8 cellular contexts compared by ENCODE assay signal in the genomic region with DNA sequence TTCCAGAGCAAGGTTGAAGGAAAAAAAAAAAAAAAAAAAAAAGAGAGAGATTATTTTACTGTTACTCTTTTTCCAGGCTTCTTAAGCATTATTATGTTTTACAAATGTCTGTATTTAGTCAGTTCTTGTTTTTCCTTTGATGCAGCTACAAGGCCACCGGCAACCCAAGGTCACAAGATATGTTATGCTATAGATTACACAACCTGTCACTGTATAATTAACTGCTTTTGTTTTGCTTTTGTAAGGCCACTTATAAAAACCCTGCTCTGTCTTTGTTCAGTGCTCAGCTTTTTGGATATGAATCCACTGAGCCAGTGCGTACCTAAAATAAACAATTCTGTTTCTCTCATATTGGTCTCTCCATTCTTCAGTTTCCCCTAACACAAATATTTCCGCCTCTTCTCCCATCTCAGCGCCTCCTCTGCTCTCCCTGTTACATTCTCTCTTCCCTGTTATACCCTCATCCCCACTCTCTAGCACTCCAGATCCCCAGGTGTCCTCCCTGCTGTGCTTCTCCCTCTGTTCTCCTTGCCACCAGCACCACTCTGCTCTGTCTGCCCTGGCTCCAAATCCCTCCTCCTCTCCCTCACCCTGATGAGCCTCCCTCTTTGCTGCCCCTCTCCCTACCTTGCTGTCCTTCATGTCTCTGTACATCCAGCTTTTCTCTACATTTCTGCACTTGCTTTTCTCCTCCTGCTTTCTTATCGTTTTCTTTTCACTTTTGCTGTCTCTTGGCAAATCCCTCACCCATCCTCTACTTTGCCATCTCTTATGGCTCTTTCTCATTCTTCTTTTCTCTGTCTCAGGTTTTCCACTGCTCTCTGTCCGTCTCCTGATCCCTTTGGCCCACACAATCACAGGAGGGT. TPM values are rescaled to one million over a fixed set of nuclear protein-coding genes. Genes with fewer than 3 reads are reported as not detected.
A peak's percentile ranks its signal among the peaks of the same experiment; 100 is the strongest.
DNase-seq lines count a peak whose midpoint lies in the region; ATAC-seq, FAIRE-seq and TF ChIP-seq lines count a peak whose summit lies in the region.
"Not testable (repeated sequence)": the region's sequence is repeated elsewhere in the genome, so short reads cannot be mapped to it uniquely, and the experiment has no call there.

No MANE protein-coding gene starts in this region.

- dilution Hi-C loops in endothelial cell of umbilical vein (cut with MboI; ENCODE audit: extremely low pct_ligation_motif_present, low sequenced_read_pairs), result not testable (repeated sequence)

- CTCF ChIA-PET in SK-N-SH (lab: Yijun Ruan, JAX); endothelial cell of umbilical vein (lab: Charles Lee); HepG2 (lab: Yijun Ruan, JAX; ENCODE audit: low intra/inter-chr PET ratio, low total read pairs): not testable (repeated sequence)

- H3K9me3 Mint-ChIP-seq in type B pancreatic cell, result not testable (repeated sequence)

- not testable (repeated sequence) for H3K9me3 ChIP-seq in DOHH2 (ENCODE audit: control insufficient read depth, insufficient read depth, low read length); SK-N-SH; adrenal gland (replicated peaks in 1 of 3); endothelial cell of umbilical vein (replicated peaks; ENCODE audit: control insufficient read depth, insufficient read depth, low read length)
- peaks cover 15% of the 10 kb centered on the region; the same call in 1 of the 2 replicates for H3K9me3 ChIP-seq in HepG2 (ENCODE audit: low read length)

- H3K79me2 ChIP-seq in DOHH2 (ENCODE audit: control insufficient read depth, low read length) (peaks cover 56% of the 10 kb centered on the region), SK-N-SH (ENCODE audit: insufficient read depth) (peaks cover 46% of the 10 kb centered on the region; the same call in 1 of the 2 replicates), endothelial cell of umbilical vein (ENCODE audit: control insufficient read depth, insufficient read depth, low read length) (peaks cover 50% of the 10 kb centered on the region), HepG2 (ENCODE audit: insufficient read depth, low read length) (peaks cover 10% of the 10 kb centered on the region)

- peak overlapping the region; percentile 98 for H3K4me3 Mint-ChIP-seq in type B pancreatic cell

- H3K9me1 ChIP-seq in endothelial cell of umbilical vein (replicated peaks; ENCODE audit: control insufficient read depth, extremely low read depth, insufficient read depth, low read length), result not testable (repeated sequence)

- peaks cover 27% of the 10 kb centered on the region for H3K36me3 ChIP-seq in DOHH2 (ENCODE audit: control insufficient read depth, low read length)
- H3K36me3 ChIP-seq in SK-N-SH (replicated peaks in 1 of 2; ENCODE audit: control insufficient read depth in 1 of 2, insufficient read depth in 2 of 2, low read length in 1 of 2); adrenal gland (replicated peaks in 1 of 2); endothelial cell of umbilical vein (ENCODE audit: control insufficient read depth in 2 of 2, extremely low read depth in 1 of 2, insufficient read depth in 2 of 2, low read length in 2 of 2); HepG2 (replicated peaks in 1 of 2; ENCODE audit: control insufficient read depth in 1 of 2, insufficient read depth in 2 of 2, low read length in 2 of 2): not testable (repeated sequence)

- H3K27ac Mint-ChIP-seq in type B pancreatic cell, result peak overlapping the region; percentile 97

- 47% methylated on average over 6 of the region's 6 CpGs for WGBS in SK-N-SH (ENCODE audit: low lambda C conversion rate)
- WGBS in adrenal gland, 4 donors, result 12 to 21% (median 15%) methylated on average over 6 of the region's 6 CpGs
- 24% methylated on average over 6 of the region's 6 CpGs for WGBS in HepG2 (ENCODE audit: low lambda C conversion rate)

- H3K4me1 ChIP-seq in DOHH2 (ENCODE audit: control insufficient read depth, low read length), result peaks cover 26% of the 10 kb centered on the region
- not testable (repeated sequence) for H3K4me1 ChIP-seq in SK-N-SH (ENCODE audit: control insufficient read depth in 1 of 2, insufficient read depth in 2 of 2, low read depth in 1 of 2, low read length in 1 of 2); endothelial cell of umbilical vein (ENCODE audit: control insufficient read depth, extremely low read depth, insufficient read depth, low read length)
- peaks cover 4 to 15% of the 10 kb centered on the region in 2 donors for H3K4me1 ChIP-seq in adrenal gland (replicated peaks in 1 of 2)
- H3K4me1 ChIP-seq in HepG2 (ENCODE audit: insufficient read depth, low read length), result peaks cover 20% of the 10 kb centered on the region

- H3K4me1 Mint-ChIP-seq in type B pancreatic cell (ENCODE audit: unreplicated experiment), result peaks cover 37% of the 10 kb centered on the region

- H2AFZ ChIP-seq in SK-N-SH (ENCODE audit: low read depth), result peak overlapping the region; percentile 93
- H2AFZ ChIP-seq in endothelial cell of umbilical vein (ENCODE audit: low read depth, low read length), result peak overlapping the region; percentile 100
- not testable (repeated sequence) for H2AFZ ChIP-seq in HepG2 (ENCODE audit: low read length)

- DNase-seq in MV-4-11 (lab: John Stamatoyannopoulos, UW) (peak; percentile 57), endothelial cell of umbilical vein (ENCODE audit: low read depth, low spot score) (peak; percentile 44), HepG2 (ENCODE audit: low spot score) (peak; percentile 67), pons (ENCODE audit: low spot score) (peak; percentile 14)
- not testable (repeated sequence) for DNase-seq in SK-N-SH; adrenal gland; type B pancreatic cell (ENCODE audit: extremely low spot score, unreplicated experiment)

- not testable (repeated sequence) for H3K9me2 ChIP-seq in DOHH2 (replicated peaks; ENCODE audit: control insufficient read depth, low read length); SK-N-SH

- TF ChIP-seq CTCF in DOHH2 (IDR thresholded peaks at IDR 0.05; ENCODE audit: low read depth, low read length, poor library complexity, severe bottlenecking); SK-N-SH (IDR thresholded peaks at IDR 0.05); adrenal gland (IDR thresholded peaks at IDR 0.05); endothelial cell of umbilical vein (IDR thresholded peaks at IDR 0.05; ENCODE audit: extremely low read depth in 1 of 2, insufficient read depth in 1 of 2, low read depth in 1 of 2, low read length in 2 of 2); HepG2 (CRISPR knock-in tag; IDR thresholded peaks at IDR 0.05); type B pancreatic cell (conservative IDR thresholded peaks at IDR 0.05): not testable (repeated sequence)

- FAIRE-seq in endothelial cell of umbilical vein (lab: Jason Lieb, UNC), result peak; percentile 59
- FAIRE-seq in HepG2 (lab: Jason Lieb, UNC), result not testable (repeated sequence)

- TF ChIP-seq POLR2A in adrenal gland (IDR thresholded peaks at IDR 0.05); endothelial cell of umbilical vein (IDR thresholded peaks at IDR 0.05; ENCODE audit: low read depth, low read length); HepG2 (IDR thresholded peaks at IDR 0.05; ENCODE audit: insufficient read depth in 1 of 2, low read depth in 2 of 2, low read length in 2 of 2): not testable (repeated sequence)

- TF ChIP-seq EP300 in SK-N-SH (IDR thresholded peaks at IDR 0.05; ENCODE audit: borderline replicate concordance in 1 of 2, low read depth in 1 of 2, low read length in 1 of 2); HepG2 (CRISPR knock-in tag; IDR thresholded peaks at IDR 0.05; ENCODE audit: borderline replicate concordance): not testable (repeated sequence)
- TF ChIP-seq EP300 in HepG2 (IDR thresholded peaks at IDR 0.05; ENCODE audit: low read depth in 2 of 2, low read length in 2 of 2), result peak in 1 of 2 experiments; percentile 29; a peak in 1 of 4 replicates

- H3K4me2 ChIP-seq in DOHH2 (ENCODE audit: low read length), result peak overlapping the region; percentile 96
- H3K4me2 ChIP-seq in SK-N-SH, result peak overlapping the region; percentile 93
- H3K4me2 ChIP-seq in endothelial cell of umbilical vein (ENCODE audit: insufficient read depth, low read length), result peak overlapping the region; percentile 91
- peak overlapping the region; percentile 65 for H3K4me2 ChIP-seq in HepG2 (ENCODE audit: low read depth, low read length)

- H3K27ac ChIP-seq in DOHH2 (ENCODE audit: low read depth, low read length) (peak overlapping the region; percentile 64), SK-N-SH (ENCODE audit: low read depth in 2 of 2, low read length in 1 of 2) (peak overlapping the region in 1 of 2 experiments; percentile 73; a peak in 2 of 4 replicates), adrenal gland (peak overlapping the region; percentile 54 to 94 (median 86)), endothelial cell of umbilical vein (ENCODE audit: insufficient read depth, low read depth, low read length) (peak overlapping the region; percentile 88), HepG2 (ENCODE audit: extremely low read length, insufficient read depth, low read length) (peak overlapping the region; percentile 58)

- not testable (repeated sequence) for H3K27me3 Mint-ChIP-seq in type B pancreatic cell

- not testable (repeated sequence) for H3F3A ChIP-seq in DOHH2 (ENCODE audit: control insufficient read depth, insufficient read depth); SK-N-SH (replicated peaks; ENCODE audit: insufficient read depth)

- peak; percentile 54 for ATAC-seq in HepG2

- H3K36me3 Mint-ChIP-seq in type B pancreatic cell, result peaks cover 22% of the 10 kb centered on the region

- intact Hi-C loops in adrenal gland (cut with DNase I); endothelial cell of umbilical vein (cut with micrococcal nuclease); HepG2 (cut with micrococcal nuclease; ENCODE audit: unreplicated experiment): not testable (repeated sequence)

- H3K4me3 ChIP-seq in DOHH2 (ENCODE audit: low read length) (peak overlapping the region; percentile 93), SK-N-SH (ENCODE audit: low read depth in 2 of 2, low read length in 1 of 2) (peak overlapping the region; percentile 70 to 82), adrenal gland (peak overlapping the region; percentile 27 to 76 (median 37)), endothelial cell of umbilical vein (replicated peaks in 1 of 3; ENCODE audit: insufficient read depth in 1 of 3, low read depth in 1 of 3, low read length in 3 of 3) (peak overlapping the region; percentile 88 to 97 (median 93)), HepG2 (replicated peaks in 1 of 3; ENCODE audit: insufficient read depth in 1 of 3, low read depth in 2 of 3, low read length in 3 of 3) (peak overlapping the region; percentile 57 to 77 (median 74); a peak in 5 of 6 replicates)

- BruUV-seq in endothelial cell of umbilical vein (replicated peaks; lab: Mats Ljungman, UMichigan), result not testable (repeated sequence)
- BruUV-seq in HepG2 (replicated peaks; lab: Mats Ljungman, UMichigan), result TSS peak; percentile 56

- TF ChIP-seq RAD21 in SK-N-SH (IDR thresholded peaks at IDR 0.05; ENCODE audit: low read length); HepG2 (CRISPR knock-in tag; IDR thresholded peaks at IDR 0.05): not testable (repeated sequence)

- H4K20me1 ChIP-seq in DOHH2 (ENCODE audit: control insufficient read depth, insufficient read depth, low read depth, low read length); SK-N-SH (ENCODE audit: insufficient read depth); endothelial cell of umbilical vein (replicated peaks; ENCODE audit: control insufficient read depth, extremely low read depth, insufficient read depth, low read length); HepG2 (ENCODE audit: insufficient read depth, low read length): not testable (repeated sequence)

- H3K9ac ChIP-seq in SK-N-SH, result peak overlapping the region; percentile 68
- peak overlapping the region; percentile 93 for H3K9ac ChIP-seq in endothelial cell of umbilical vein (replicated peaks; ENCODE audit: extremely low read depth, insufficient read depth, low read length)
- peak overlapping the region; percentile 54 for H3K9ac ChIP-seq in HepG2 (ENCODE audit: insufficient read depth, low read depth, low read length)

- in situ Hi-C loops in HepG2 (cut with HindIII; ENCODE audit: extremely low pct_ligation_motif_present, low pct_unique_long_range_greater_than_20kb), result not testable (repeated sequence)

- H3K27me3 ChIP-seq in DOHH2 (ENCODE audit: control insufficient read depth, low read length); SK-N-SH (ENCODE audit: insufficient read depth); adrenal gland; endothelial cell of umbilical vein (ENCODE audit: control insufficient read depth in 2 of 2, insufficient read depth in 2 of 2, low read length in 2 of 2); HepG2 (ENCODE audit: control insufficient read depth in 1 of 2, insufficient read depth in 2 of 2, low read length in 2 of 2): not testable (repeated sequence)

- POLR2A ChIA-PET in SK-N-SH (lab: Yijun Ruan, JAX), result not testable (repeated sequence)
- POLR2A ChIA-PET in endothelial cell of umbilical vein (lab: Charles Lee) (interaction anchor here (0.7 kb wide), 1 partner anchor 275 kb away, joined by 8 read pairs; no protein-coding TSS in a partner anchor), HepG2 (lab: Yijun Ruan, JAX) (interaction anchor here (0.9 to 1.7 kb wide), 2 partner anchors 23 to 88 kb away, joined by 3 to 4 read pairs; no protein-coding TSS in a partner anchor)

RNA-seq across cellular contexts. Expression of a gene that starts 45.7 kb away (rescaled TPM):
- 2.6 and 3.3 TPM in 2 replicates for polyA plus RNA-seq in SK-N-SH (2012; rRNA removed)
- polyA plus RNA-seq in SK-N-SH (2012; cell fraction: cytosol; rRNA removed), result 3.3 and 3.4 TPM in 2 replicates
- 6.0 and 9.4 TPM in 2 replicates for polyA plus RNA-seq in SK-N-SH (2012; cell fraction: nucleus; rRNA removed)
- 10 to 100 TPM in 6 of 8 donors, 1 to 10 TPM in 2; 8.3 to 21.8 (median 13.9) TPM for total RNA-seq in adrenal gland
- 1 to 10 TPM; 3.8 to 6.8 (median 5.7) TPM for polyA plus RNA-seq in adrenal gland
- total RNA-seq in endothelial cell of umbilical vein, result 20.0 and 24.2 TPM in 2 replicates
- polyA plus RNA-seq in endothelial cell of umbilical vein, result 2.5 and 3.1 TPM in 2 replicates
- polyA plus RNA-seq in endothelial cell of umbilical vein (2011; cell fraction: cytosol; rRNA removed), result 4.8 and 6.6 TPM in 2 replicates
- 9.1 and 10.3 TPM in 2 replicates for polyA plus RNA-seq in endothelial cell of umbilical vein (2011; cell fraction: nucleus; rRNA removed)
- polyA plus RNA-seq in endothelial cell of umbilical vein (2012), result 4.3 and 8.0 TPM in 2 replicates
- 13.3 and 22.2 TPM in 2 replicates for polyA minus RNA-seq in endothelial cell of umbilical vein
- polyA minus RNA-seq in endothelial cell of umbilical vein (2011; cell fraction: cytosol; rRNA and poly(A)+ RNA removed), result 2.9 TPM
- polyA minus RNA-seq in endothelial cell of umbilical vein (2011; cell fraction: nucleus; rRNA and poly(A)+ RNA removed), result 8.4 and 17.4 TPM in 2 replicates
- 4.1 and 9.9 TPM in 2 replicates for total RNA-seq in HepG2 (2016; rRNA removed; fragmentation: Illumina TruSeq; extraction: Trizol)
- 1.0 and 1.1 TPM in 2 replicates for total RNA-seq in HepG2 (2016; cell fraction: cytosol; rRNA removed; fragmentation: Illumina TruSeq; extraction: Trizol; ENCODE audit: low read depth)
- 3.9 and 8.0 TPM in 2 replicates for total RNA-seq in HepG2 (2016; cell fraction: insoluble cytoplasmic fraction; rRNA removed; fragmentation: Illumina TruSeq; extraction: Trizol)
- total RNA-seq in HepG2 (2016; cell fraction: membrane; rRNA removed; fragmentation: Illumina TruSeq; extraction: Trizol), result 2.4 and 2.8 TPM in 2 replicates
- total RNA-seq in HepG2 (2016; cell fraction: nucleus; rRNA removed; fragmentation: Illumina TruSeq; extraction: Trizol), result 4.7 and 9.1 TPM in 2 replicates
- 2.4 and 2.7 TPM in 2 replicates for polyA plus RNA-seq in HepG2 (2011; rRNA removed)
- polyA plus RNA-seq in HepG2 (2011; cell fraction: cytosol; rRNA removed), result 0.85 and 1.1 TPM in 2 replicates
- polyA plus RNA-seq in HepG2 (2011; cell fraction: nucleus; rRNA removed), result 3.3 and 3.7 TPM in 2 replicates
- 1.9 and 2.3 TPM in 2 replicates for polyA plus RNA-seq in HepG2 (2012)
- 0.26 and 0.36 TPM in 2 replicates for polyA plus RNA-seq in HepG2 (2016; cell fraction: cytosol; fragmentation: Illumina TruSeq; extraction: Trizol; ENCODE audit: low read depth)
- polyA plus RNA-seq in HepG2 (2016; cell fraction: insoluble cytoplasmic fraction; fragmentation: Illumina TruSeq; extraction: Trizol; ENCODE audit: low read depth), result 2.4 and 2.5 TPM in 2 replicates
- 0.32 and 0.36 TPM in 2 replicates for polyA plus RNA-seq in HepG2 (2016; cell fraction: membrane; fragmentation: Illumina TruSeq; extraction: Trizol; ENCODE audit: low read depth)
- polyA plus RNA-seq in HepG2 (2016; cell fraction: nucleus; fragmentation: Illumina TruSeq; extraction: Trizol; ENCODE audit: insufficient read depth, low read depth), result 4.7 and 7.1 TPM in 2 replicates
- 3.2 and 3.8 TPM in 2 replicates for polyA minus RNA-seq in HepG2 (2011; rRNA and poly(A)+ RNA removed; ENCODE audit: low replicate concordance)
- 6.6 and 6.9 TPM in 2 replicates for polyA minus RNA-seq in HepG2 (2011; cell fraction: cytosol; rRNA and poly(A)+ RNA removed)
- 10.9 and 13.2 TPM in 2 replicates for polyA minus RNA-seq in HepG2 (2011; cell fraction: nucleus; rRNA and poly(A)+ RNA removed)
- total RNA-seq in type B pancreatic cell (ENCODE audit: low replicate concordance), result 24.7 and 27.3 TPM in 2 replicates

RNA-seq across cellular contexts. Expression of a gene that starts 51.0 kb away (rescaled TPM):
- polyA plus RNA-seq in SK-N-SH (2012; rRNA removed), result 30.1 and 60.6 TPM in 2 replicates
- polyA plus RNA-seq in SK-N-SH (2012; cell fraction: cytosol; rRNA removed), result 11.0 and 11.4 TPM in 2 replicates
- 139 and 292 TPM in 2 replicates for polyA plus RNA-seq in SK-N-SH (2012; cell fraction: nucleus; rRNA removed)
- 100 to 1,000 TPM in 1 of 8 donors, 10 to 100 TPM in 7; 23.4 to 110 (median 43.2) TPM for total RNA-seq in adrenal gland
- polyA plus RNA-seq in adrenal gland, result 100 to 1,000 TPM in 2 of 3 donors, 10 to 100 TPM in 1; 50.0 to 344 (median 165) TPM
- total RNA-seq in endothelial cell of umbilical vein, result 39.3 and 41.4 TPM in 2 replicates
- 29.6 and 32.3 TPM in 2 replicates for polyA plus RNA-seq in endothelial cell of umbilical vein
- 9.2 and 15.6 TPM in 2 replicates for polyA plus RNA-seq in endothelial cell of umbilical vein (2011; cell fraction: cytosol; rRNA removed)
- 182 and 211 TPM in 2 replicates for polyA plus RNA-seq in endothelial cell of umbilical vein (2011; cell fraction: nucleus; rRNA removed)
- polyA plus RNA-seq in endothelial cell of umbilical vein (2012), result 25.5 and 30.1 TPM in 2 replicates
- polyA minus RNA-seq in endothelial cell of umbilical vein, result 47.6 and 49.9 TPM in 2 replicates
- polyA minus RNA-seq in endothelial cell of umbilical vein (2011; cell fraction: cytosol; rRNA and poly(A)+ RNA removed), result 12.1 TPM
- polyA minus RNA-seq in endothelial cell of umbilical vein (2011; cell fraction: nucleus; rRNA and poly(A)+ RNA removed), result 43.5 and 71.7 TPM in 2 replicates
- total RNA-seq in HepG2 (2016; rRNA removed; fragmentation: Illumina TruSeq; extraction: Trizol), result 20.4 and 22.6 TPM in 2 replicates
- 4.3 and 4.8 TPM in 2 replicates for total RNA-seq in HepG2 (2016; cell fraction: cytosol; rRNA removed; fragmentation: Illumina TruSeq; extraction: Trizol; ENCODE audit: low read depth)
- 20.9 and 22.4 TPM in 2 replicates for total RNA-seq in HepG2 (2016; cell fraction: insoluble cytoplasmic fraction; rRNA removed; fragmentation: Illumina TruSeq; extraction: Trizol)
- 9.3 and 10.7 TPM in 2 replicates for total RNA-seq in HepG2 (2016; cell fraction: membrane; rRNA removed; fragmentation: Illumina TruSeq; extraction: Trizol)
- total RNA-seq in HepG2 (2016; cell fraction: nucleus; rRNA removed; fragmentation: Illumina TruSeq; extraction: Trizol), result 25.6 and 27.8 TPM in 2 replicates
- 44.5 and 50.9 TPM in 2 replicates for polyA plus RNA-seq in HepG2 (2011; rRNA removed)
- polyA plus RNA-seq in HepG2 (2011; cell fraction: cytosol; rRNA removed), result 8.0 and 11.6 TPM in 2 replicates
- 97.9 and 148 TPM in 2 replicates for polyA plus RNA-seq in HepG2 (2011; cell fraction: nucleus; rRNA removed)
- polyA plus RNA-seq in HepG2 (2012), result 26.3 and 27.9 TPM in 2 replicates
- 2.3 and 2.4 TPM in 2 replicates for polyA plus RNA-seq in HepG2 (2016; cell fraction: cytosol; fragmentation: Illumina TruSeq; extraction: Trizol; ENCODE audit: low read depth)
- polyA plus RNA-seq in HepG2 (2016; cell fraction: insoluble cytoplasmic fraction; fragmentation: Illumina TruSeq; extraction: Trizol; ENCODE audit: low read depth), result 9.9 and 12.3 TPM in 2 replicates
- 3.5 and 3.6 TPM in 2 replicates for polyA plus RNA-seq in HepG2 (2016; cell fraction: membrane; fragmentation: Illumina TruSeq; extraction: Trizol; ENCODE audit: low read depth)
- 47.1 and 50.1 TPM in 2 replicates for polyA plus RNA-seq in HepG2 (2016; cell fraction: nucleus; fragmentation: Illumina TruSeq; extraction: Trizol; ENCODE audit: insufficient read depth, low read depth)
- 14.7 and 15.8 TPM in 2 replicates for polyA minus RNA-seq in HepG2 (2011; rRNA and poly(A)+ RNA removed; ENCODE audit: low replicate concordance)
- 10.5 and 14.5 TPM in 2 replicates for polyA minus RNA-seq in HepG2 (2011; cell fraction: cytosol; rRNA and poly(A)+ RNA removed)
- polyA minus RNA-seq in HepG2 (2011; cell fraction: nucleus; rRNA and poly(A)+ RNA removed), result 101 and 177 TPM in 2 replicates
- 76.2 and 81.0 TPM in 2 replicates for total RNA-seq in type B pancreatic cell (ENCODE audit: low replicate concordance)

Comparison
In these comparisons a context has a peak if more than half of its experiments do, and no peak if none do; other contexts are left out.
1. H3K4me3 ChIP-seq: peak in every context shown above with its lines; median percentile 93 in DOHH2; 93 in endothelial cell of umbilical vein; 76 in SK-N-SH; 74 in HepG2; 37 in adrenal gland.